ENCODE assay signal across 11 cellular contexts in genomic region chr2:27799646-27800010, GRCh38. TPM values are rescaled to one million over a fixed set of nuclear protein-coding genes. Genes with fewer than 3 reads are reported as not detected.
DNase-seq lines count a peak whose midpoint lies in the region; ATAC-seq and TF ChIP-seq lines count a peak whose summit lies in the region.
"Had no signal": no experiment of that assay in that cellular context is flagged by ENCODE, and none has a peak within 500 bp of the region (broad histone marks: within the 10 kb centered on the region; RNA-seq: fewer than 3 reads in every experiment).

No MANE protein-coding gene starts in this region.

- no peak overlapping the region for H3K9ac ChIP-seq in HUES48 (ENCODE audit: low read depth, low read length)
- H3K9ac ChIP-seq: KMS-11 had no signal

- TF ChIP-seq POLR2A in breast epithelium (IDR thresholded peaks at IDR 0.05) (no peak), tibial nerve (IDR thresholded peaks at IDR 0.05) (no peak)

- no peak for TF ChIP-seq EP300 in tibial nerve (IDR thresholded peaks at IDR 0.05)

- intact Hi-C loops in breast epithelium (cut with DNase I; ENCODE audit: low total_unique reads), result no loop called here
- intact Hi-C loops in lower lobe of right lung (cut with DNase I), result no loop called here

- H3K9me3 ChIP-seq in HUES48 (ENCODE audit: control insufficient read depth, insufficient read depth, low read length) (no peaks in the 10 kb centered on the region), breast epithelium (no peaks in the 10 kb centered on the region), lower lobe of right lung (no peaks in the 10 kb centered on the region), tibial nerve (no peaks in the 10 kb centered on the region)

- H3K27me3 ChIP-seq in HUES48 (ENCODE audit: control insufficient read depth, insufficient read depth, low read length) (no peaks in the 10 kb centered on the region), breast epithelium (no peaks in the 10 kb centered on the region), lower lobe of right lung (ENCODE audit: low read depth) (no peaks in the 10 kb centered on the region), tibial nerve (no peaks in the 10 kb centered on the region)

- H3K4me3 ChIP-seq in HUES48 (ENCODE audit: low read depth, low read length) (no peak overlapping the region), breast epithelium (no peak overlapping the region), lower lobe of right lung (no peak overlapping the region), tibial nerve (no peak overlapping the region)

- H3K4me1 ChIP-seq in HUES48 (ENCODE audit: control insufficient read depth, insufficient read depth, low read length) (peaks cover 9% of the 10 kb centered on the region; the same call in 1 of the 2 replicates), breast epithelium (peaks cover 0 to 5% of the 10 kb centered on the region in 2 donors), lower lobe of right lung (peaks cover 36% of the 10 kb centered on the region), tibial nerve (peaks cover 0 to 53% (median 15%) of the 10 kb centered on the region in 4 donors)

- peak overlapping the region; percentile 78 for H3K27ac ChIP-seq in HUES48 (ENCODE audit: low read depth, low read length)
- peak overlapping the region; percentile 78 to 88 for H3K27ac ChIP-seq in breast epithelium
- H3K27ac ChIP-seq in lower lobe of right lung, result peak overlapping the region; percentile 70
- peak overlapping the region in 3 of 4 donors; percentile 24 to 87 (median 85) for H3K27ac ChIP-seq in tibial nerve
- H3K27ac ChIP-seq: KMS-11 had no signal

- TF ChIP-seq CTCF in breast epithelium (IDR thresholded peaks at IDR 0.05), result no peak
- no peak for TF ChIP-seq CTCF in lower lobe of right lung (IDR thresholded peaks at IDR 0.05)
- TF ChIP-seq CTCF in tibial nerve (IDR thresholded peaks at IDR 0.05), result no peak

- ATAC-seq in lower lobe of right lung (peak in 1 of 2 donors; percentile 4), HG03432 (IDR thresholded peaks at IDR 0.05; ENCODE audit: unreplicated experiment) (no peak)

- no peaks in the 10 kb centered on the region for H3K36me3 ChIP-seq in HUES48 (ENCODE audit: control insufficient read depth, insufficient read depth, low read length)
- H3K36me3 ChIP-seq in breast epithelium, result no peaks in the 10 kb centered on the region
- H3K36me3 ChIP-seq in lower lobe of right lung, result no peaks in the 10 kb centered on the region
- H3K36me3 ChIP-seq in tibial nerve, result no peaks in the 10 kb centered on the region

- WGBS in tibial nerve, 2 donors, result 63 to 67% methylated on average over 4 of the region's 4 CpGs

- DNase-seq in breast epithelium (ENCODE audit: low spot score in 2 of 2) (no peak), lower lobe of right lung (no peak), tibial nerve (ENCODE audit: low spot score in 2 of 2) (no peak), iPS-NIHi7 (ENCODE audit: extremely low spot score) (no peak)
- no peak for DNase-seq in activated CD4-positive, alpha-beta T cell treated with anti-CD3 and anti-CD28 coated beads, Interleukin-2, amount 50 U/mL, for 48 hours
- no peak for DNase-seq in activated effector memory CD4-positive, alpha-beta T cell treated with anti-CD3 and anti-CD28 coated beads, Interleukin-2, amount 50 U/mL, for 16 hours
- DNase-seq: activated CD4-positive, alpha-beta T cell treated with anti-CD3 and anti-CD28 coated beads, Interleukin-2, amount 50 U/mL, for 1 hour; DMS79 had no signal

RNA-seq across cellular contexts. Expression of gene MRPL33, which starts 28.1 kb away (rescaled TPM):
- total RNA-seq in breast epithelium (10 to 100 TPM; 88.2 to 93.3 (median 89.7) TPM), lower lobe of right lung (93.3 TPM), tibial nerve (100 to 1,000 TPM; 101 to 186 (median 119) TPM)
